In the genomic region with DNA sequence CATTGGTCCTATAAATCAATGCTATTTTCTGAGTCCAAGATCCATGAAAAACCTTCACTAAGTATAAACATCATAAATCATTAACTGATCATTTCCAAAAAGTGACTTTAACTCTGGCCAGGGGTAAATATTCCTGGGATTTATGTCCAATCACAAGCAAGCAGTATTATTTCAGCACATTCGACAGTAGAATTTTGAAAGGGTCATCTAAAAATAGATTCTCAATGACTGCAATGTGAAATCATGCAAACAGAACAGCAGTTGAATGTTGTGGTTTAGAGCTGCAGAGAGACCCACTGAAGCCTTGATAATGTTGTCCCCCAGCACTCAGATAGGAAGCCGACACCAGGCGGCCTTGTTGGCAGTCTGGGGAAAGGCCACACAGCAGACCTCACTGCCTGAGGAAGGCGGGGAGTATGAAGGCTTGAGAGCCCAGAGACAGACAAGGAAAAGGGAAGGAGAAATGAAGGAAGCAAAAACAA, we compare ENCODE assay signal across 10 cellular contexts. TPM values are rescaled to one million over a fixed set of nuclear protein-coding genes. Genes with fewer than 3 reads are reported as not detected.
DNase-seq lines count a peak whose midpoint lies in the region; ATAC-seq and TF ChIP-seq lines count a peak whose summit lies in the region.
"Had no signal": no experiment of that assay in that cellular context is flagged by ENCODE, and none has a peak within 500 bp of the region (broad histone marks: within the 10 kb centered on the region; RNA-seq: fewer than 3 reads in every experiment).

No MANE protein-coding gene starts in this region.

- H3K9me3 ChIP-seq in OCI-LY7 (ENCODE audit: low read length): peaks cover 12% of the 10 kb centered on the region; the same call in 1 of the 2 replicates

- H3K4me1 ChIP-seq in OCI-LY7 (ENCODE audit: insufficient read depth, low read length, poor library complexity, severe bottlenecking): peaks cover 58% of the 10 kb centered on the region

- DNase-seq in G401 (ENCODE audit: low spot score): peak; percentile 78
- peak; percentile 83 for DNase-seq in OCI-LY7 (ENCODE audit: low spot score)
- peak; percentile 13 to 45 for DNase-seq in foreskin fibroblast
- peak; percentile 49 for DNase-seq in pons (ENCODE audit: low spot score)
- DNase-seq in activated CD4-positive, alpha-beta T cell treated with anti-CD3 and anti-CD28 coated beads for 4 hours: no peak
- no peak for DNase-seq in NCI-H510A (lab: John Stamatoyannopoulos, UW)
- DNase-seq: NCI-H2029 treated with DMSO at 0.1 percent for 48 hours; stimulated activated CD4-positive, alpha-beta T cell treated with anti-CD3 and anti-CD28 coated beads, Interleukin-2, amount 100 ng/mL, for 48 hours had no signal

- POLR2A ChIA-PET in OCI-LY7 (lab: Charles Lee): interaction anchor here (0.8 to 2.4 kb wide), 6 partner anchors 9 to 217 kb away, joined by 3 to 7 read pairs (median 3); no protein-coding TSS in a partner anchor

- H3K9me2 ChIP-seq in OCI-LY7 (ENCODE audit: insufficient read depth, low read length): no peaks in the 10 kb centered on the region

- peak overlapping the region; percentile 61 for H3K4me2 ChIP-seq in OCI-LY7 (ENCODE audit: low read length)

- no TSS peak for BruUV-seq in OCI-LY7 (replicated peaks; lab: Mats Ljungman, UMichigan)

- CTCF ChIA-PET in OCI-LY7 (lab: Charles Lee; ENCODE audit: unreplicated experiment): no interaction called here

- peak overlapping the region; percentile 91 for H2AFZ ChIP-seq in OCI-LY7 (ENCODE audit: low read length)

- in situ Hi-C loops in G401 (cut with HindIII; ENCODE audit: low sequenced_read_pairs): no loop called here

- H3K27ac ChIP-seq in OCI-LY7 (ENCODE audit: low read depth, low read length, poor library complexity, severe bottlenecking): peak overlapping the region; percentile 80

- TF ChIP-seq CTCF in OCI-LY7 (conservative IDR thresholded peaks at IDR 0.05; ENCODE audit: low read length) (peak; percentile 21; the same call in 1 of the 2 replicates), foreskin fibroblast (IDR thresholded peaks at IDR 0.05; ENCODE audit: low read depth, low read length) (no peak)

- ATAC-seq in GM21381 (IDR thresholded peaks at IDR 0.05; ENCODE audit: unreplicated experiment) (no peak), SK-N-SH treated with all-trans-retinoic acid at 6 μM for 48 hours (no peak)

- intact Hi-C loops in OCI-LY7 (cut with micrococcal nuclease; ENCODE audit: unreplicated experiment): no loop called here

- H4K20me1 ChIP-seq in OCI-LY7 (ENCODE audit: insufficient read depth, low read length): no peaks in the 10 kb centered on the region

- no peaks in the 10 kb centered on the region for H3K79me2 ChIP-seq in OCI-LY7 (ENCODE audit: insufficient read depth, low read depth, low read length)

- H3K36me3 ChIP-seq in OCI-LY7 (ENCODE audit: insufficient read depth, low read length): no peaks in the 10 kb centered on the region; the same call in 1 of the 2 replicates

- H3K4me3 ChIP-seq in OCI-LY7 (ENCODE audit: low read depth, low read length, poor library complexity, severe bottlenecking) (peak overlapping the region; percentile 22), foreskin fibroblast (ENCODE audit: low read depth in 1 of 2, low read length in 2 of 2) (no peak overlapping the region)

TF ChIP-seq in SK-N-SH treated with all-trans-retinoic acid at 6 μM for 48 hours, 23 proteins besides CTCF, POLR2A, EP300 and RAD21:
- TF ChIP-seq PPARA (CRISPR knock-in tag; IDR thresholded peaks at IDR 0.05; ENCODE audit: borderline replicate concordance) (no peak), TOX (CRISPR knock-in tag; IDR thresholded peaks at IDR 0.05; ENCODE audit: borderline replicate concordance) (no peak), ZNF8 (CRISPR knock-in tag; IDR thresholded peaks at IDR 0.05) (no peak), ISL1 (CRISPR knock-in tag; IDR thresholded peaks at IDR 0.05) (no peak), CSDC2 (CRISPR knock-in tag; IDR thresholded peaks at IDR 0.05) (no peak), ZFP30 (CRISPR knock-in tag; IDR thresholded peaks at IDR 0.05) (no peak), GLIS3 (CRISPR knock-in tag; IDR thresholded peaks at IDR 0.05) (no peak), ZC3H10 (CRISPR knock-in tag; IDR thresholded peaks at IDR 0.05) (no peak), TCF4 (CRISPR knock-in tag; IDR thresholded peaks at IDR 0.05; ENCODE audit: borderline replicate concordance) (no peak)

RNA-seq across cellular contexts. Expression of a gene that starts 38.1 kb away (rescaled TPM):
- 39.1 and 44.6 TPM in 2 replicates for total RNA-seq in G401 (2014; rRNA removed; shearing (Covaris generic))
- total RNA-seq in OCI-LY7 (2014; rRNA removed; shearing (Covaris generic)): 114 and 134 TPM in 2 replicates
- 398 and 422 TPM in 2 replicates for total RNA-seq in OCI-LY7 (2022)

Comparison
In these comparisons a context has a peak if more than half of its experiments do, and no peak if none do; other contexts are left out.
1. DNase-seq: peak in G401 (single experiment), OCI-LY7 (single experiment), foreskin fibroblast (2 of 2) and pons (single experiment); none in activated CD4-positive, alpha-beta T cell treated with anti-CD3 and anti-CD28 coated beads for 4 hours (0 of 2) and NCI-H510A (single experiment).